ENCODE assay signal across 1 cellular context in the genomic region with DNA sequence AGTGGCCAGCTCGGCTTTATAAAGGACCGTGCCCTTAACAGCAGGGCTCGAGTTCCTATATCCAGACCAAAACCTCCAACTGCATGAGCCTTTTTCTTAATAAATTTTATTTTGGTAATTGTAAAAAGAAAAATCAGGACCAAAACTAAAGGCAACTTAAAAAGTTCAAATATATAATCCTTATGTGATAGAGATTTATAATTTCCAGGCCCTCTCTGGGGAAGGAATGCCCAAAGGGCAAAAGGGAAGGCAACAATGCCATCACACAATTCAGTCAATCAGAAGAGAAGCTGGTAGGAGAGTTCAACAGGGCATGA.
TF ChIP-seq lines count a peak whose summit lies in the region.

No MANE protein-coding gene starts in this region.

TF ChIP-seq in HepG2, 621 proteins besides CTCF, POLR2A, EP300 and RAD21:
- TF ChIP-seq ZNF232 (CRISPR knock-in tag; IDR thresholded peaks at IDR 0.05; ENCODE audit: borderline replicate concordance) (no peak), CBFB (CRISPR knock-in tag; IDR thresholded peaks at IDR 0.05) (no peak), ZNF616 (CRISPR knock-in tag; IDR thresholded peaks at IDR 0.05; ENCODE audit: low read depth) (no peak), ZNF496 (CRISPR knock-in tag; IDR thresholded peaks at IDR 0.05; ENCODE audit: insufficient replicate concordance) (no peak), ZBTB1 (CRISPR knock-in tag; IDR thresholded peaks at IDR 0.05; ENCODE audit: borderline replicate concordance) (no peak), POGZ (CRISPR knock-in tag; IDR thresholded peaks at IDR 0.05) (no peak), ASH2L (IDR thresholded peaks at IDR 0.05; ENCODE audit: insufficient read length, low read depth, low read length) (peak; percentile 7), FLYWCH1 (CRISPR knock-in tag; IDR thresholded peaks at IDR 0.05) (peak; percentile 3; the same call in 1 of the 2 replicates), KLF12 (CRISPR knock-in tag; IDR thresholded peaks at IDR 0.05; ENCODE audit: borderline replicate concordance) (no peak), ZNF512B (CRISPR knock-in tag; IDR thresholded peaks at IDR 0.05; ENCODE audit: borderline replicate concordance) (no peak), TOE1 (CRISPR knock-in tag; IDR thresholded peaks at IDR 0.05) (no peak), ATF4 (CRISPR knock-in tag; IDR thresholded peaks at IDR 0.05) (0 out of 4 replicates have a peak, but pooled peaks of 1 of the 2 experiments have one; percentile 29), ZNF7 (CRISPR knock-in tag; IDR thresholded peaks at IDR 0.05) (no peak), HDAC6 (IDR thresholded peaks at IDR 0.05; ENCODE audit: low read depth, low read length) (peak; percentile 83; the same call in 1 of the 2 replicates), EZH2 (conservative IDR thresholded peaks at IDR 0.05; ENCODE audit: low read depth, low read length) (no peak), SNAPC4 (CRISPR knock-in tag; IDR thresholded peaks at IDR 0.05) (peak; percentile 14), SMARCC2 (IDR thresholded peaks at IDR 0.05) (no peak), ELF4 (CRISPR knock-in tag; IDR thresholded peaks at IDR 0.05; ENCODE audit: borderline replicate concordance) (peak; percentile 89; the same call in 1 of the 2 replicates), KDM5A (IDR thresholded peaks at IDR 0.05; ENCODE audit: borderline replicate concordance, low read length) (peak; percentile 85), ZNF282 (IDR thresholded peaks at IDR 0.05; ENCODE audit: partially characterized antibody) (no peak)
- TF ChIP-seq, protein P1, sequence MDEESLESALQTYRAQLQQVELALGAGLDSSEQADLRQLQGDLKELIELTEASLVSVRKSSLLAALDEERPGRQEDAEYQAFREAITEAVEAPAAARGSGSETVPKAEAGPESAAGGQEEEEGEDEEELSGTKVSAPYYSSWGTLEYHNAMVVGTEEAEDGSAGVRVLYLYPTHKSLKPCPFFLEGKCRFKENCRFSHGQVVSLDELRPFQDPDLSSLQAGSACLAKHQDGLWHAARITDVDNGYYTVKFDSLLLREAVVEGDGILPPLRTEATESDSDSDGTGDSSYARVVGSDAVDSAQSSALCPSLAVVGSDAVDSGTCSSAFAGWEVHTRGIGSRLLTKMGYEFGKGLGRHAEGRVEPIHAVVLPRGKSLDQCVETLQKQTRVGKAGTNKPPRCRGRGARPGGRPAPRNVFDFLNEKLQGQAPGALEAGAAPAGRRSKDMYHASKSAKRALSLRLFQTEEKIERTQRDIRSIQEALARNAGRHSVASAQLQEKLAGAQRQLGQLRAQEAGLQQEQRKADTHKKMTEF (CRISPR knock-in tag; IDR thresholded peaks at IDR 0.05) = no peak
- TF ChIP-seq, protein P2, sequence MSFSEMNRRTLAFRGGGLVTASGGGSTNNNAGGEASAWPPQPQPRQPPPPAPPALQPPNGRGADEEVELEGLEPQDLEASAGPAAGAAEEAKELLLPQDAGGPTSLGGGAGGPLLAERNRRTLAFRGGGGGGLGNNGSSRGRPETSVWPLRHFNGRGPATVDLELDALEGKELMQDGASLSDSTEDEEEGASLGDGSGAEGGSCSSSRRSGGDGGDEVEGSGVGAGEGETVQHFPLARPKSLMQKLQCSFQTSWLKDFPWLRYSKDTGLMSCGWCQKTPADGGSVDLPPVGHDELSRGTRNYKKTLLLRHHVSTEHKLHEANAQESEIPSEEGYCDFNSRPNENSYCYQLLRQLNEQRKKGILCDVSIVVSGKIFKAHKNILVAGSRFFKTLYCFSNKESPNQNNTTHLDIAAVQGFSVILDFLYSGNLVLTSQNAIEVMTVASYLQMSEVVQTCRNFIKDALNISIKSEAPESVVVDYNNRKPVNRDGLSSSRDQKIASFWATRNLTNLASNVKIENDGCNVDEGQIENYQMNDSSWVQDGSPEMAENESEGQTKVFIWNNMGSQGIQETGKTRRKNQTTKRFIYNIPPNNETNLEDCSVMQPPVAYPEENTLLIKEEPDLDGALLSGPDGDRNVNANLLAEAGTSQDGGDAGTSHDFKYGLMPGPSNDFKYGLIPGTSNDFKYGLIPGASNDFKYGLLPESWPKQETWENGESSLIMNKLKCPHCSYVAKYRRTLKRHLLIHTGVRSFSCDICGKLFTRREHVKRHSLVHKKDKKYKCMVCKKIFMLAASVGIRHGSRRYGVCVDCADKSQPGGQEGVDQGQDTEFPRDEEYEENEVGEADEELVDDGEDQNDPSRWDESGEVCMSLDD (CRISPR knock-in tag; IDR thresholded peaks at IDR 0.05; ENCODE audit: borderline replicate concordance) = 0 out of 2 replicates have a peak, but pooled peaks have one; percentile 3
- TF ChIP-seq, protein P3, sequence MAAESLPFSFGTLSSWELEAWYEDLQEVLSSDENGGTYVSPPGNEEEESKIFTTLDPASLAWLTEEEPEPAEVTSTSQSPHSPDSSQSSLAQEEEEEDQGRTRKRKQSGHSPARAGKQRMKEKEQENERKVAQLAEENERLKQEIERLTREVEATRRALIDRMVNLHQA (CRISPR knock-in tag; IDR thresholded peaks at IDR 0.05) = 0 out of 2 replicates have a peak, but pooled peaks have one; percentile 12
TF ChIP-seq in HepG2: peak in this region for 9.
